ENCODE assay signal across 28 cellular contexts in the genomic region with DNA sequence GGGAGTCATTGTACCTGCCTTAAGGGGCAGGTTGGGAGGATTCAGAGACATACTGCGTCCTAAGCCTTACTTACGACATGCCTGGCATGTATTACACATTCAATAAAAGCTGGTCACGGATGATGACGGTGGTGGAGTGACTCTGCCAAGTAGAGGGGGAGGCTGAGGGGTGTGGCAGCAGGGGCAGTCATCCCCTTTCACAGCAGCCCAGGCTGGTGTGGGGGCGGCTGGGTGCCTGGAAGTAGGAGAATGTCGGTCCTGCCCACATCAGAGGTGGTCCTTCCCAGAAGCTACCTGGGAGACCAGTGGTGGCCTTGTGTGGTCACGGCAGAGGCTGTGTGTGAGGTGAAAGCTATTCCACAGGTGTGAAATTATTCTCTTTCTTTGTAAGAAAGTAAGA. TPM values are rescaled to one million over a fixed set of nuclear protein-coding genes. Genes with fewer than 3 reads are reported as not detected.
DNase-seq lines count a peak whose midpoint lies in the region; ATAC-seq and TF ChIP-seq lines count a peak whose summit lies in the region.
"Had no signal": no experiment of that assay in that cellular context is flagged by ENCODE, and none has a peak within 500 bp of the region (broad histone marks: within the 10 kb centered on the region; RNA-seq: fewer than 3 reads in every experiment).

No MANE protein-coding gene starts in this region.

- intact Hi-C loops in transverse colon (cut with DNase I; ENCODE audit: low total_unique reads) (no loop called here), lower lobe of right lung (cut with DNase I) (no loop called here), heart right ventricle (cut with DNase I) (no loop called here)

- no peak overlapping the region for H4K5ac ChIP-seq in H9 (ENCODE audit: insufficient read length, low read depth, low read length)

- H4K8ac ChIP-seq in H9 (replicated peaks; ENCODE audit: insufficient read length, low read depth, low read length): no peak overlapping the region

- H3K23me2 ChIP-seq in H9 (ENCODE audit: insufficient read length, low read depth, low read length, poor library complexity, severe bottlenecking): no peaks in the 10 kb centered on the region

- H3K79me1 ChIP-seq in H9 (ENCODE audit: insufficient read depth, low read depth, low read length, poor library complexity, severe bottlenecking): peaks cover 3% of the 10 kb centered on the region

- no peaks in the 10 kb centered on the region for H3K27me3 Mint-ChIP-seq in H9 (ENCODE audit: low read depth)
- H3K27me3 Mint-ChIP-seq in endodermal cell (ENCODE audit: insufficient read depth): no peaks in the 10 kb centered on the region
- H3K27me3 Mint-ChIP-seq: activated CD4-positive, alpha-beta T cell treated with anti-CD3 and anti-CD28 coated beads for 36 hours; activated naive CD8-positive, alpha-beta T cell treated with anti-CD3 and anti-CD28 coated beads, Interleukin-2, amount 10 ng/mL, durations not matched to agents 7 days and 5 days; central memory CD8-positive, alpha-beta T cell; memory B cell had no signal

- no peak for TF ChIP-seq EP300 in transverse colon (IDR thresholded peaks at IDR 0.05; ENCODE audit: low read depth)

- H2BK5ac ChIP-seq in H9 (ENCODE audit: insufficient read length, low read length): no peak overlapping the region

- H3K4ac ChIP-seq in H9 (ENCODE audit: low read depth, low read length): no peak overlapping the region

- H3K4me1 Mint-ChIP-seq in H9 (peaks cover 18 to 21% of the 10 kb centered on the region in 2 experiments), endodermal cell (peaks cover 20% of the 10 kb centered on the region)

- no peak overlapping the region for H3K4me3 ChIP-seq in RWPE2 (ENCODE audit: severe bottlenecking)
- no peak overlapping the region for H3K4me3 ChIP-seq in endodermal cell (ENCODE audit: low read length)
- no peak overlapping the region for H3K4me3 ChIP-seq in transverse colon
- no peak overlapping the region for H3K4me3 ChIP-seq in lower lobe of right lung
- no peak overlapping the region for H3K4me3 ChIP-seq in heart right ventricle
- H3K4me3 ChIP-seq: gastroesophageal sphincter, ovary, right atrium auricular region, upper lobe of left lung had no signal

- no peaks in the 10 kb centered on the region for H3K9me3 ChIP-seq in H9 (ENCODE audit: control insufficient read depth, low read depth, low read length)
- H3K9me3 ChIP-seq in RWPE2 (ENCODE audit: severe bottlenecking): no peaks in the 10 kb centered on the region
- no peaks in the 10 kb centered on the region for H3K9me3 ChIP-seq in endodermal cell (ENCODE audit: control insufficient read depth, low read length)
- no peaks in the 10 kb centered on the region for H3K9me3 ChIP-seq in transverse colon
- no peaks in the 10 kb centered on the region for H3K9me3 ChIP-seq in lower lobe of right lung
- H3K9me3 ChIP-seq in heart right ventricle: no peaks in the 10 kb centered on the region
- H3K9me3 ChIP-seq: gastroesophageal sphincter, ovary, right atrium auricular region, upper lobe of left lung had no signal

- H3K27ac Mint-ChIP-seq in H9 (peak overlapping the region in 2 of 3 experiments; percentile 51 to 94; a peak in 1 of 7 replicates), endodermal cell (peak overlapping the region; percentile 39)
- H3K27ac Mint-ChIP-seq: activated CD4-positive, alpha-beta T cell treated with anti-CD3 and anti-CD28 coated beads for 36 hours; activated naive CD8-positive, alpha-beta T cell treated with anti-CD3 and anti-CD28 coated beads, Interleukin-2, amount 10 ng/mL, durations not matched to agents 7 days and 5 days; memory B cell; T-helper 2 cell treated with Interferon-gamma antibody and Interleukin-4, amounts not matched to agents 5 μg/mL and 100 μg/mL, for 36 hours had no signal

- H3K23ac ChIP-seq in H9 (ENCODE audit: insufficient read length, low read depth, low read length): no peak overlapping the region

- no peak overlapping the region for H2BK120ac ChIP-seq in H9 (ENCODE audit: low read depth, low read length, poor library complexity, severe bottlenecking)

- H3K4me2 ChIP-seq in H9 (ENCODE audit: insufficient read depth, insufficient read length, low read length): no peak overlapping the region

- H3K27ac ChIP-seq in H9 (ENCODE audit: insufficient read length, low read depth, low read length): no peak overlapping the region
- H3K27ac ChIP-seq in RWPE2 (ENCODE audit: poor library complexity, severe bottlenecking): no peak overlapping the region
- H3K27ac ChIP-seq in endodermal cell (ENCODE audit: low read depth, low read length): no peak overlapping the region
- H3K27ac ChIP-seq in transverse colon: no peak overlapping the region
- H3K27ac ChIP-seq in lower lobe of right lung: no peak overlapping the region
- H3K27ac ChIP-seq in heart right ventricle: no peak overlapping the region
- H3K27ac ChIP-seq: gastroesophageal sphincter, ovary, right atrium auricular region, upper lobe of left lung had no signal

- H4K91ac ChIP-seq in H9 (ENCODE audit: insufficient read length, low read depth, low read length): no peak overlapping the region

- H2BK15ac ChIP-seq in H9 (ENCODE audit: low read depth, low read length): no peak overlapping the region

- no peak overlapping the region for H3K4me3 Mint-ChIP-seq in H9
- H3K4me3 Mint-ChIP-seq in endodermal cell: no peak overlapping the region
- H3K4me3 Mint-ChIP-seq: activated CD4-positive, alpha-beta T cell treated with anti-CD3 and anti-CD28 coated beads for 36 hours; activated naive CD8-positive, alpha-beta T cell treated with anti-CD3 and anti-CD28 coated beads, Interleukin-2, amount 10 ng/mL, durations not matched to agents 7 days and 5 days; central memory CD8-positive, alpha-beta T cell; memory B cell; T-helper 2 cell treated with Interferon-gamma antibody and Interleukin-4, amounts not matched to agents 5 μg/mL and 100 μg/mL, for 36 hours had no signal

- H3K9me3 Mint-ChIP-seq in H9: no peaks in the 10 kb centered on the region
- no peaks in the 10 kb centered on the region for H3K9me3 Mint-ChIP-seq in endodermal cell
- H3K9me3 Mint-ChIP-seq: activated naive CD8-positive, alpha-beta T cell treated with anti-CD3 and anti-CD28 coated beads, Interleukin-2, amount 10 ng/mL, durations not matched to agents 7 days and 5 days; central memory CD8-positive, alpha-beta T cell; memory B cell; T-helper 2 cell treated with Interferon-gamma antibody and Interleukin-4, amounts not matched to agents 5 μg/mL and 100 μg/mL, for 36 hours had no signal

- H3K27me3 ChIP-seq in H9 (ENCODE audit: insufficient read depth, low read length) (no peaks in the 10 kb centered on the region), RWPE2 (ENCODE audit: insufficient read depth, poor library complexity, severe bottlenecking) (no peaks in the 10 kb centered on the region), endodermal cell (ENCODE audit: control insufficient read depth, insufficient read depth, low read length, poor library complexity, severe bottlenecking) (no peaks in the 10 kb centered on the region), transverse colon (no peaks in the 10 kb centered on the region), lower lobe of right lung (ENCODE audit: low read depth) (no peaks in the 10 kb centered on the region), heart right ventricle (no peaks in the 10 kb centered on the region)
- H3K27me3 ChIP-seq: gastroesophageal sphincter, ovary, right atrium auricular region, upper lobe of left lung had no signal

- H2BK12ac ChIP-seq in H9 (ENCODE audit: insufficient read length, low read depth, low read length): no peak overlapping the region

- WGBS in H9 (ENCODE audit: extremely low coverage, insufficient read length, low lambda C conversion rate): no CpG with 5 or more reads among the region's 7 CpGs
- WGBS in endodermal cell (ENCODE audit: insufficient coverage in 1 of 2, insufficient read length in 1 of 2), 2 experiments: 94 to 98% methylated on average over 6 to 7 of the region's 7 CpGs
- WGBS in transverse colon (ENCODE audit: low coverage in 1 of 2), 2 donors: 80 to 85% methylated on average over 3 to 7 of the region's 7 CpGs
- WGBS in heart right ventricle, 2 donors: 90 to 91% methylated on average over 7 of the region's 7 CpGs

- H3K14ac ChIP-seq in H9 (ENCODE audit: insufficient read depth, low read length): no peak overlapping the region

- H3T11ph ChIP-seq in H9 (ENCODE audit: low read length): no peak overlapping the region

- H3K36me3 ChIP-seq in RWPE2 (ENCODE audit: low read depth) (peaks cover 35% of the 10 kb centered on the region), endodermal cell (ENCODE audit: control insufficient read depth, insufficient read depth, low read length) (peaks cover 36% of the 10 kb centered on the region), transverse colon (no peaks in the 10 kb centered on the region), lower lobe of right lung (peaks cover 32% of the 10 kb centered on the region), heart right ventricle (peaks cover 0 to 52% (median 9%) of the 10 kb centered on the region in 9 donors)
- H3K36me3 ChIP-seq: ovary had no signal

- no peak overlapping the region for H2AK5ac ChIP-seq in H9 (ENCODE audit: insufficient read length, low read length)

- peak; percentile 40; the same call in 2 of the 3 replicates for ATAC-seq in RWPE2 (ENCODE audit: low read depth)
- ATAC-seq in omental fat pad (ENCODE audit: low FRiP score): peak; percentile 78
- ATAC-seq in lower lobe of right lung: no peak
- no peak for ATAC-seq in HG02884 (IDR thresholded peaks at IDR 0.05; ENCODE audit: unreplicated experiment)
- ATAC-seq in heart right ventricle: no peak
- ATAC-seq: activated CD4-positive, alpha-beta T cell treated with anti-CD3 and anti-CD28 coated beads for 36 hours; gastroesophageal sphincter; HCT116; HepG2; PC-3; Right ventricle myocardium inferior had no signal

- H2AFZ ChIP-seq in H9 (ENCODE audit: low read length): no peak overlapping the region

- no peak overlapping the region for H3K18ac ChIP-seq in H9 (ENCODE audit: insufficient read length, low read depth, low read length)

- peaks cover 3 to 33% (median 26%) of the 10 kb centered on the region in 3 experiments for H3K36me3 Mint-ChIP-seq in H9 (ENCODE audit: insufficient read depth in 1 of 3, low read depth in 3 of 3)
- H3K36me3 Mint-ChIP-seq in endodermal cell (ENCODE audit: low read depth): peaks cover 31% of the 10 kb centered on the region

- in situ Hi-C loops in transverse colon (cut with MboI; ENCODE audit: low pct_ligation_motif_present in 1 of 4, low pct_unique_long_range_greater_than_20kb in 1 of 4, low sequenced_read_pairs in 3 of 4): no loop called here

- H3K56ac ChIP-seq in H9 (ENCODE audit: insufficient read length, low read depth, low read length): no peak overlapping the region

- 0 out of 2 replicates have a peak, but pooled peaks cover 3% of the 10 kb centered on the region for H3K4me1 ChIP-seq in H9 (ENCODE audit: insufficient read depth, low read length)
- H3K4me1 ChIP-seq in RWPE2 (ENCODE audit: insufficient read depth, poor library complexity, severe bottlenecking): no peaks in the 10 kb centered on the region
- H3K4me1 ChIP-seq in endodermal cell (ENCODE audit: control insufficient read depth, insufficient read depth, low read length): no peaks in the 10 kb centered on the region
- H3K4me1 ChIP-seq in transverse colon: no peaks in the 10 kb centered on the region
- H3K4me1 ChIP-seq in lower lobe of right lung: peaks cover 7% of the 10 kb centered on the region
- peaks cover 0 to 32% (median 10%) of the 10 kb centered on the region in 9 donors for H3K4me1 ChIP-seq in heart right ventricle

- TF ChIP-seq POLR2A in transverse colon (IDR thresholded peaks at IDR 0.05): no peak

- DNase-seq in H9 (no peak), RWPE2 (ENCODE audit: low spot score) (no peak), endodermal cell (no peak), omental fat pad (ENCODE audit: low spot score) (no peak), transverse colon (no peak), lower lobe of right lung (no peak), heart right ventricle (no peak)
- DNase-seq: activated CD4-positive, alpha-beta T cell treated with anti-CD3 and anti-CD28 coated beads for 36 hours; activated gamma-delta T cell; activated naive CD8-positive, alpha-beta T cell treated with anti-CD3 and anti-CD28 coated beads, Interleukin-2, amount 10 ng/mL, durations not matched to agents 7 days and 5 days; DMS153; hypothalamus; left cardiac atrium; NCI-H146; NCI-H226; NCI-H526 treated with DMSO at 0.1 percent for 48 hours; ovary; PC-3 had no signal

- H3K9ac ChIP-seq in H9 (ENCODE audit: extremely low read depth, insufficient read length, low read length) (no peak overlapping the region), endodermal cell (ENCODE audit: extremely low read depth, low read length, poor library complexity, severe bottlenecking) (no peak overlapping the region)

- no peaks in the 10 kb centered on the region for H4K20me1 ChIP-seq in H9 (ENCODE audit: control insufficient read depth, insufficient read depth, insufficient read length)

- peaks cover 5% of the 10 kb centered on the region; the same call in 1 of the 2 replicates for H3K79me2 ChIP-seq in H9 (ENCODE audit: insufficient read depth, low read length)

- TF ChIP-seq CTCF in H9 (conservative IDR thresholded peaks at IDR 0.05) (no peak), RWPE2 (IDR thresholded peaks at IDR 0.05; ENCODE audit: poor library complexity, severe bottlenecking) (no peak), endodermal cell (conservative IDR thresholded peaks at IDR 0.05) (no peak), omental fat pad (IDR thresholded peaks at IDR 0.05) (no peak), transverse colon (IDR thresholded peaks at IDR 0.05) (no peak), lower lobe of right lung (IDR thresholded peaks at IDR 0.05) (no peak), heart right ventricle (IDR thresholded peaks at IDR 0.05) (no peak)

- no peak overlapping the region for H2BK20ac ChIP-seq in H9 (ENCODE audit: low read depth, low read length, poor library complexity, severe bottlenecking)

RNA-seq across cellular contexts. Expression of gene ZBTB34, which starts 8.9 kb away (rescaled TPM):
- total RNA-seq in H9 (2021) (15.6 and 15.8 TPM in 2 replicates), endodermal cell (10 to 100 TPM; 19.7 to 24.9 TPM), omental fat pad (10 to 100 TPM in 3 of 4 donors, 1 to 10 TPM in 1; 8.0 to 16.4 (median 13.4) TPM), transverse colon (10 to 100 TPM in 3 of 4 donors, 1 to 10 TPM in 1; 6.0 to 14.9 (median 10.3) TPM), lower lobe of right lung (15.4 TPM), heart right ventricle (1 to 10 TPM; 4.2 to 6.5 (median 5.3) TPM)
- polyA plus RNA-seq in endodermal cell (2013, experiment 1 of 2): 9.9 TPM
- 9.6 TPM for polyA plus RNA-seq in endodermal cell (2013, experiment 2 of 2)
- polyA plus RNA-seq in heart right ventricle: 1 to 10 TPM; 1.6 to 2.8 TPM

RNA-seq across cellular contexts. Expression of gene RALGPS1, which starts 45.2 kb away (rescaled TPM):
- 17.8 and 18.6 TPM in 2 replicates for total RNA-seq in H9 (2021)
- total RNA-seq in endodermal cell: 10 to 100 TPM; 23.3 to 25.0 TPM
- 21.4 TPM for polyA plus RNA-seq in endodermal cell (2013, experiment 1 of 2)
- polyA plus RNA-seq in endodermal cell (2013, experiment 2 of 2): 19.9 TPM
- 10 to 100 TPM in 1 of 4 donors, 1 to 10 TPM in 3; 4.0 to 15.3 (median 4.8) TPM for total RNA-seq in omental fat pad
- 100 to 1,000 TPM in 2 of 4 donors, 10 to 100 TPM in 2; 46.0 to 119 (median 87.6) TPM for total RNA-seq in transverse colon
- total RNA-seq in lower lobe of right lung: 17.6 TPM
- total RNA-seq in heart right ventricle: 10 to 100 TPM; 13.5 to 25.0 (median 17.0) TPM
- polyA plus RNA-seq in heart right ventricle: 10 to 100 TPM in 1 of 2 donors, 1 to 10 TPM in 1; 4.2 to 14.4 TPM

Comparison
In these comparisons a context has a peak if more than half of its experiments do, and no peak if none do; other contexts are left out.
1. ATAC-seq: peak in RWPE2 (single experiment) and omental fat pad (single experiment); none in lower lobe of right lung (0 of 2), HG02884 (single experiment) and heart right ventricle (0 of 8).